Comparison of ENCODE assay signal across 21 cellular contexts in the genomic region with DNA sequence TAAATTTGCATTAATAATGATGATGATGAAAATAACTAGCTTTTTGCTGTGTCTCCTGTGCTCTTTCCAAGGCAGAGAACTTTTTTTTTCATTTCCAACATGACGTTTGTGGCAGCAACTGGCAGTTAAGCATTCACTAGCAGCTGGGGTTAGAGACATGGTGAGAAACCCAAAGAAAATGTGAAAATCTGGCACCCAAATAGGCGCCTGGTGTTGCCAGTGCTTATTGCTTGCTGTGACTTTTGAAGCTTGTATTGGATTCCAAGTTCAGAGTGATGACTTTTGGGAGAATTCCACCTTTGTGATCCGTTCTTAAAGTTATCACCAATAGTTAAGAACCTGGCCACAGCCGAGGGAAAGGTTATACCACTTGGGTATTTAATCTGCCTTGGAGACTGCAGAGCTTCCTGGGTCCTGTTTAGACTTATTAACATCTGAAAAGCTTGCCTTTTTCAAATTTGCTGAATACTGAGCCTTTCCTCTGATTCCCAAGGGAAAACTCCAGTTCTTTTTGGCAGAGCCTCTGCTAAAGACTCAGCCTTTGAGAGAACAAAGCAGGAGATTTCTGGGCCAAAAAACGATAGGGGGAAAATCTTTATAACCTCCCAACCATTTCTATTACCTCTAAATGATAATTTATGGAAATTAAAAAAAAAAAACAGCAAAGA.
DNase-seq lines count a peak whose midpoint lies in the region; ATAC-seq and TF ChIP-seq lines count a peak whose summit lies in the region.
"Had no signal": no experiment of that assay in that cellular context is flagged by ENCODE, and none has a peak within 500 bp of the region (broad histone marks: within the 10 kb centered on the region; RNA-seq: fewer than 3 reads in every experiment).

No MANE protein-coding gene starts in this region.

- H3K27ac ChIP-seq in SK-N-MC (peak overlapping the region; percentile 73), PC-9 (no peak overlapping the region)
- H3K27ac ChIP-seq: adrenal gland, colonic mucosa, right lobe of liver, thoracic aorta, WERI-Rb-1 had no signal

- peak; percentile 3 for DNase-seq in GM04503 (ENCODE audit: low read depth)
- DNase-seq in SK-N-MC (ENCODE audit: low read depth, low spot score): peak; percentile 51
- peak; percentile 24 for DNase-seq in fibroblast of pulmonary artery (ENCODE audit: low read depth)
- peak; percentile 42 for DNase-seq in pons (ENCODE audit: low spot score)
- DNase-seq in T-helper 2 cell treated with Interferon-gamma antibody and Interleukin-4, amounts not matched to agents 5 μg/mL and 100 μg/mL, for 36 hours (ENCODE audit: low spot score): no peak
- DNase-seq in PC-9: no peak
- no peak for DNase-seq in NCI-H2029 treated with DMSO at 0.1 percent for 48 hours (lab: John Stamatoyannopoulos, UW)
- DNase-seq: adrenal gland; colonic mucosa; immature natural killer cell; NCI-H1694 treated with DMSO at 0.1 percent for 48 hours; NCI-H69; right lobe of liver; stimulated activated CD4-positive, alpha-beta T cell treated with anti-CD3 and anti-CD28 coated beads, Interleukin-4, amount 100 ng/mL, for 1 hour; SW 1271; WERI-Rb-1 had no signal

- H3K27me3 ChIP-seq in PC-9 (ENCODE audit: insufficient read depth, low read depth): no peaks in the 10 kb centered on the region
- H3K27me3 ChIP-seq: colonic mucosa, right lobe of liver had no signal

- no peak for ATAC-seq in HG02970 (IDR thresholded peaks at IDR 0.05; ENCODE audit: low FRiP score, unreplicated experiment)
- ATAC-seq: Panc1, right lobe of liver had no signal

- peak overlapping the region; percentile 59 for H3K9ac ChIP-seq in SK-N-MC (ENCODE audit: insufficient read length)

- H3K4me2 ChIP-seq in PC-9: no peak overlapping the region

- H3K9me2 ChIP-seq in PC-9 (ENCODE audit: insufficient read depth): no peaks in the 10 kb centered on the region

- H4K20me1 ChIP-seq in PC-9 (ENCODE audit: insufficient read depth): no peaks in the 10 kb centered on the region

- no peaks in the 10 kb centered on the region for H3K9me3 Mint-ChIP-seq in T-helper 2 cell treated with Interferon-gamma antibody and Interleukin-4, amounts not matched to agents 5 μg/mL and 100 μg/mL, for 36 hours
- H3K9me3 Mint-ChIP-seq: activated T-helper 2 cell treated with anti-CD3 and anti-CD28 coated beads, Interferon-gamma antibody, Interleukin-2, Interleukin-4, amounts not matched to agents 10 μg/mL and 5 μg/mL and 100 μg/mL, durations not matched to agents 14 hours and 24 hours and 36 hours; immature natural killer cell; memory B cell had no signal

- TF ChIP-seq CTCF in fibroblast of pulmonary artery (IDR thresholded peaks at IDR 0.05; ENCODE audit: low read length, missing control alignments): no peak
- TF ChIP-seq CTCF in PC-9 (conservative IDR thresholded peaks at IDR 0.05): no peak

- peak overlapping the region; percentile 50 for H3K4me3 ChIP-seq in SK-N-MC
- no peak overlapping the region for H3K4me3 ChIP-seq in fibroblast of pulmonary artery (replicated peaks; ENCODE audit: low read depth, low read length)
- H3K4me3 ChIP-seq in PC-9: no peak overlapping the region
- H3K4me3 ChIP-seq: adrenal gland, colonic mucosa, right lobe of liver, thoracic aorta had no signal

- H3K36me3 ChIP-seq in SK-N-MC (ENCODE audit: insufficient read depth, low read length): no peaks in the 10 kb centered on the region
- H3K36me3 ChIP-seq in PC-9 (ENCODE audit: low read depth): no peaks in the 10 kb centered on the region
- H3K36me3 ChIP-seq: adrenal gland, colonic mucosa, right lobe of liver, thoracic aorta, WERI-Rb-1 had no signal

- intact Hi-C loops in PC-9 (cut with micrococcal nuclease; ENCODE audit: unreplicated experiment): no loop called here

- POLR2A ChIA-PET in PC-9 (lab: Charles Lee; ENCODE audit: unreplicated experiment): interaction anchor here (0.6 kb wide), 1 partner anchor 131 kb away, joined by 3 read pairs; no protein-coding TSS in a partner anchor

- H3K4me1 ChIP-seq in PC-9 (replicated peaks; ENCODE audit: insufficient read depth): no peaks in the 10 kb centered on the region
- H3K4me1 ChIP-seq: adrenal gland, colonic mucosa, right lobe of liver had no signal

- no peak overlapping the region for H3K27ac Mint-ChIP-seq in T-helper 2 cell treated with Interferon-gamma antibody and Interleukin-4, amounts not matched to agents 5 μg/mL and 100 μg/mL, for 36 hours
- H3K27ac Mint-ChIP-seq: activated T-helper 2 cell treated with anti-CD3 and anti-CD28 coated beads, Interferon-gamma antibody, Interleukin-2, Interleukin-4, amounts not matched to agents 10 μg/mL and 5 μg/mL and 100 μg/mL, durations not matched to agents 14 hours and 24 hours and 36 hours; immature natural killer cell; memory B cell had no signal

- no peaks in the 10 kb centered on the region for H3K36me3 Mint-ChIP-seq in T-helper 2 cell treated with Interferon-gamma antibody and Interleukin-4, amounts not matched to agents 5 μg/mL and 100 μg/mL, for 36 hours (ENCODE audit: low read depth)
- H3K36me3 Mint-ChIP-seq: immature natural killer cell, memory B cell had no signal

- H3K9me3 ChIP-seq in SK-N-MC (ENCODE audit: low read depth, low read length): no peaks in the 10 kb centered on the region
- H3K9me3 ChIP-seq in PC-9 (ENCODE audit: insufficient read depth, low read depth): no peaks in the 10 kb centered on the region
- H3K9me3 ChIP-seq: adrenal gland, colonic mucosa, right lobe of liver, thoracic aorta had no signal

- CTCF ChIA-PET in PC-9 (lab: Charles Lee): no interaction called here

- no peaks in the 10 kb centered on the region for H3K27me3 Mint-ChIP-seq in T-helper 2 cell treated with Interferon-gamma antibody and Interleukin-4, amounts not matched to agents 5 μg/mL and 100 μg/mL, for 36 hours (ENCODE audit: low read depth)
- H3K27me3 Mint-ChIP-seq: memory B cell had no signal

- H3K4me3 Mint-ChIP-seq in T-helper 2 cell treated with Interferon-gamma antibody and Interleukin-4, amounts not matched to agents 5 μg/mL and 100 μg/mL, for 36 hours: no peak overlapping the region
- H3K4me3 Mint-ChIP-seq: immature natural killer cell, memory B cell had no signal

- no peaks in the 10 kb centered on the region for H3K79me2 ChIP-seq in PC-9 (ENCODE audit: low read depth)

- no peaks in the 10 kb centered on the region for H3K4me1 Mint-ChIP-seq in T-helper 2 cell treated with Interferon-gamma antibody and Interleukin-4, amounts not matched to agents 5 μg/mL and 100 μg/mL, for 36 hours (ENCODE audit: low read depth)
- H3K4me1 Mint-ChIP-seq: immature natural killer cell, memory B cell had no signal

- H3F3A ChIP-seq in PC-9 (ENCODE audit: insufficient read depth, low read depth): 0 out of 2 replicates have a peak, but pooled peaks cover 3% of the 10 kb centered on the region

- BruUV-seq in PC-9 (replicated peaks; lab: Mats Ljungman, UMichigan): no TSS peak

- no peak overlapping the region for H2AFZ ChIP-seq in PC-9

Comparison
In these comparisons a context has a peak if more than half of its experiments do, and no peak if none do; other contexts are left out.
1. DNase-seq: peak in GM04503 (single experiment), SK-N-MC (single experiment), fibroblast of pulmonary artery (single experiment) and pons (single experiment); none in T-helper 2 cell treated with Interferon-gamma antibody and Interleukin-4, amounts not matched to agents 5 μg/mL and 100 μg/mL, for 36 hours (single experiment), PC-9 (0 of 2) and NCI-H2029 treated with DMSO at 0.1 percent for 48 hours (single experiment).